In genomic region chr15:56759450-56759845, GRCh38 we compare ENCODE assay signal across 12 cellular contexts. TPM values are rescaled to one million over a fixed set of nuclear protein-coding genes. Genes with fewer than 3 reads are reported as not detected.
DNase-seq lines count a peak whose midpoint lies in the region; ATAC-seq lines count a peak whose summit lies in the region.
"Had no signal": no experiment of that assay in that cellular context is flagged by ENCODE, and none has a peak within 500 bp of the region (broad histone marks: within the 10 kb centered on the region; RNA-seq: fewer than 3 reads in every experiment).

No MANE protein-coding gene starts in this region.

- H3K36me3 ChIP-seq in ACC112 (ENCODE audit: insufficient read depth, low read length) = no peaks in the 10 kb centered on the region
- H3K36me3 ChIP-seq: BLaER1 treated with 17β-estradiol and CSF1 and Interleukin-3, amounts not matched to agents 10 nM and 100 nM had no signal

- ATAC-seq in left colon = no peak
- ATAC-seq: left lobe of liver had no signal

- peaks cover 42% of the 10 kb centered on the region for H3K4me1 ChIP-seq in ACC112 (ENCODE audit: control insufficient read depth, insufficient read depth, low read length, unreplicated experiment)

- H3K4me3 ChIP-seq in ACC112 (ENCODE audit: low read depth, low read length) = peak overlapping the region; percentile 35; the same call in 1 of the 2 replicates
- H3K4me3 ChIP-seq: BLaER1 treated with 17β-estradiol and CSF1 and Interleukin-3, amounts not matched to agents 10 nM and 100 nM; skin epidermis had no signal

- DNase-seq in HS-5 (ENCODE audit: low read depth) (peak; percentile 84), astrocyte of the hippocampus (ENCODE audit: low read depth, low spot score) (peak; percentile 92), iris pigment epithelial cell (ENCODE audit: low read depth) (peak; percentile 99), NCI-H1436 treated with DMSO at 0.1 percent for 48 hours (lab: John Stamatoyannopoulos, UW) (no peak), RKO (ENCODE audit: low spot score) (no peak), left colon (no peak)
- no peak for DNase-seq in activated CD4-positive, alpha-beta T cell treated with anti-CD3 and anti-CD28 coated beads, Interleukin-2, amount 50 U/mL, for 1 hour
- DNase-seq: H7 had no signal

- intact Hi-C loops in left colon (cut with DNase I, micrococcal nuclease) = no loop called here

- H3K79me2 ChIP-seq in ACC112 (ENCODE audit: control insufficient read depth, insufficient read depth, low read length, unreplicated experiment) = no peaks in the 10 kb centered on the region

- H2AFZ ChIP-seq in ACC112 (ENCODE audit: low read length, unreplicated experiment) = peak overlapping the region; percentile 47

- H3K27me3 ChIP-seq in ACC112 (ENCODE audit: insufficient read depth, low read length) = no peaks in the 10 kb centered on the region
- H3K27me3 ChIP-seq: BLaER1 treated with 17β-estradiol and CSF1 and Interleukin-3, amounts not matched to agents 10 nM and 100 nM had no signal

- H3K27ac ChIP-seq in ACC112 (ENCODE audit: low read depth, low read length) = peak overlapping the region; percentile 57
- H3K27ac ChIP-seq: BLaER1 treated with 17β-estradiol and CSF1 and Interleukin-3, amounts not matched to agents 10 nM and 100 nM had no signal

RNA-seq across cellular contexts. Expression of gene ZNF280D, which starts 26.1 kb away (rescaled TPM):
- 10 to 100 TPM; 29.8 to 34.0 TPM for total RNA-seq in left colon

Comparison
In these comparisons a context has a peak if more than half of its experiments do, and no peak if none do; other contexts are left out.
1. DNase-seq: peak in HS-5 (single experiment), astrocyte of the hippocampus (single experiment) and iris pigment epithelial cell (single experiment); none in NCI-H1436 treated with DMSO at 0.1 percent for 48 hours (single experiment), activated CD4-positive, alpha-beta T cell treated with anti-CD3 and anti-CD28 coated beads, Interleukin-2, amount 50 U/mL, for 1 hour (single experiment), RKO (single experiment) and left colon (0 of 2).